ENCODE assay signal across 10 cellular contexts in the genomic region with DNA sequence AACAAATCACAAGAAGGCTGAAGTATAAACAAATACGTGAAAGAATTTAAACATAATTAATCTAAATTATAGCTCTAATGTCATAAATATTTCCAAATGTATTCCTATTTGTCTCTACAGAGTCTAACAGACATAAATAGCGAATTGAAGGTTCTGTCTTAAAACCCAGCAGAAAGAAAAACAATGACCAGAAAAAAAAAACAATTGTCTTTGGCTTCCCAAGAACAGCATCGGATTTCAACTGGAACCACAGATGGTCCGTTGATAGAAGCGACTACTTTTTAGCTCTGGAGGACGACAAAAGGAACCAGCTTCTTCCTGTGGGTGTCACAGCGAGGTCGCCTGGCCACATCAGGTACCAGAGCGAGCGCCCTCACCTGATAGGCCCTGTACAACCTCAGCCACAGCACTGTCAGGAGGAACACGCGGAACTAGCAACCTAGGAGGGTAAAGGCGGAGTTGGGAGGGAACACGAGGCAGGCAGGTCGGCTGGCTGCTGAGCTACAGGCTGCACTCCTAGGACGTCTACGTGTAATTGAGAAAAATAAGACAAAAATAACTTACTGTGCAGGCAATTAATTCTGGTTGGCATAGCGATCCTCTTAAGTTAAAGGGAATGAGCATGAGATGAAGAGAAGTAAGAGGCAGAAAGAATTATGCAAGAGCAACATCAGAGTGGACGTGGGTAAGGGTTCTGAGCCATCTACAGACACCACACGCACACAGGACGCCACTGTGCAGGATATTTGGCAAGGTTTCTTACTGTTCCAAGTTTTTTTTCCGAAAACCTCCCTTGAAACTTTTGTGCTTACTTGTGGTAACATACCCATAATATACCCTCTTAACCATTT. TPM values are rescaled to one million over a fixed set of nuclear protein-coding genes. Genes with fewer than 3 reads are reported as not detected.
DNase-seq lines count a peak whose midpoint lies in the region; ATAC-seq and TF ChIP-seq lines count a peak whose summit lies in the region.
"Had no signal": no experiment of that assay in that cellular context is flagged by ENCODE, and none has a peak within 500 bp of the region (broad histone marks: within the 10 kb centered on the region; RNA-seq: fewer than 3 reads in every experiment).

No MANE protein-coding gene starts in this region.

- WGBS in upper lobe of left lung, 2 donors = 54 to 61% methylated on average over 22 of the region's 22 CpGs

- H3K27me3 ChIP-seq in upper lobe of left lung = no peaks in the 10 kb centered on the region

- H3K4me3 ChIP-seq in upper lobe of left lung = no peak overlapping the region

- in situ Hi-C loops in G401 (cut with HindIII; ENCODE audit: low sequenced_read_pairs) = no loop called here

- H3K27ac ChIP-seq in upper lobe of left lung = no peak overlapping the region
- H3K27ac ChIP-seq: 22Rv1 had no signal

- ATAC-seq in stimulated activated naive CD8-positive, alpha-beta T cell treated with anti-CD3 and anti-CD28 coated beads, Interleukin-15, Interleukin-2, amounts not matched to agents 100 U/mL and 50 U/mL, for 24 hours = peak; percentile 48
- no peak for ATAC-seq in upper lobe of left lung (ENCODE audit: low FRiP score in 2 of 2)

- H3K9me3 ChIP-seq in upper lobe of left lung = no peaks in the 10 kb centered on the region

- no peaks in the 10 kb centered on the region for H3K4me1 ChIP-seq in upper lobe of left lung

- peak; percentile 4 for DNase-seq in DMS79 treated with DMSO at 0.1 percent for 48 hours (lab: John Stamatoyannopoulos, UW)
- no peak for DNase-seq in DMS79 (lab: John Stamatoyannopoulos, UW)
- DNase-seq in activated T-cell treated with anti-CD3 and anti-CD28 coated beads, Interleukin-2, amount 50 U/mL, for 1 hour = peak; percentile 56
- DNase-seq in iPS-NIHi7 (ENCODE audit: extremely low spot score) = peak; percentile 59
- DNase-seq in stimulated activated naive CD8-positive, alpha-beta T cell treated with anti-CD3 and anti-CD28 coated beads, Interleukin-15, Interleukin-2, amounts not matched to agents 100 U/mL and 50 U/mL, for 24 hours = peak; percentile 53
- no peak for DNase-seq in G401 (ENCODE audit: low spot score)
- no peak for DNase-seq in SK-N-DZ (ENCODE audit: low spot score)
- no peak for DNase-seq in upper lobe of left lung
- DNase-seq: MM.1S had no signal

- no peak for TF ChIP-seq EP300 in upper lobe of left lung (IDR thresholded peaks at IDR 0.05)

- peaks cover 0 to 53% (median 17%) of the 10 kb centered on the region in 4 donors for H3K36me3 ChIP-seq in upper lobe of left lung

- no peak for TF ChIP-seq POLR2A in upper lobe of left lung (IDR thresholded peaks at IDR 0.05)

- no peak for TF ChIP-seq CTCF in upper lobe of left lung (IDR thresholded peaks at IDR 0.05)

RNA-seq across cellular contexts. Expression of gene PRDM15, which starts 16.7 kb away (rescaled TPM):
- 2.8 and 5.4 TPM in 2 replicates for total RNA-seq in G401 (2014; rRNA removed; shearing (Covaris generic))
- polyA plus RNA-seq in SK-N-DZ (2014; cell fraction: cytosol; rRNA removed) = 2.5 and 3.0 TPM in 2 replicates
- 6.3 and 9.7 TPM in 2 replicates for polyA plus RNA-seq in SK-N-DZ (2014; cell fraction: nucleus; rRNA removed)
- total RNA-seq in upper lobe of left lung = 10 to 100 TPM in 2 of 6 donors, 1 to 10 TPM in 4; 5.3 to 31.4 (median 7.4) TPM

RNA-seq across cellular contexts. Expression of gene C2CD2, which starts 58.0 kb away (rescaled TPM):
- total RNA-seq in G401 (2014; rRNA removed; shearing (Covaris generic)) = 14.7 and 16.3 TPM in 2 replicates
- 4.1 and 4.3 TPM in 2 replicates for polyA plus RNA-seq in SK-N-DZ (2014; cell fraction: cytosol; rRNA removed)
- polyA plus RNA-seq in SK-N-DZ (2014; cell fraction: nucleus; rRNA removed) = 5.5 and 5.8 TPM in 2 replicates
- 10 to 100 TPM in 5 of 6 donors, 1 to 10 TPM in 1; 9.6 to 34.6 (median 22.0) TPM for total RNA-seq in upper lobe of left lung

Comparison
In these comparisons a context has a peak if more than half of its experiments do, and no peak if none do; other contexts are left out.
1. DNase-seq: peak in DMS79 treated with DMSO at 0.1 percent for 48 hours (single experiment), activated T-cell treated with anti-CD3 and anti-CD28 coated beads, Interleukin-2, amount 50 U/mL, for 1 hour (single experiment), iPS-NIHi7 (single experiment) and stimulated activated naive CD8-positive, alpha-beta T cell treated with anti-CD3 and anti-CD28 coated beads, Interleukin-15, Interleukin-2, amounts not matched to agents 100 U/mL and 50 U/mL, for 24 hours (single experiment); none in DMS79 (single experiment), G401 (single experiment), SK-N-DZ (single experiment) and upper lobe of left lung (0 of 2).